Comparison of ENCODE assay signal across 27 cellular contexts in the genomic region with DNA sequence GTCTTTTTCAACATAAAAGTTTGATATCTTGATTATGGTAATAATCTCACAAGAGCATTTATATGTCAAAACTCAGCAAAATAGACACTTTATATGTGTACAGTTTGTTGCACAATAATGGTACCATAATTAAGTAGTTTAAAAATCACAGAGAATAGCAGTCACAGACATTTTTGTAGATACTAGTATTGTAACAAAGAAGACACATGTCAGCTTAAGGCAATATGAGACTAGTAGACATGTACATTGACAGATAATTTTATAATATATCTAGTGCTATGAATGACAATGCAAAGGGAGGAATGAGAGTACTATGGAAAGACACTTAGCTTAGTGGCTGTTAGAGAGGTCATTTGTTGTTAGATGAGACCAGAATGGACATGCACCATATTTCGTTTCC.
"Had no signal": no experiment of that assay in that cellular context is flagged by ENCODE, and none has a peak within 500 bp of the region (broad histone marks: within the 10 kb centered on the region; RNA-seq: fewer than 3 reads in every experiment).

No MANE protein-coding gene starts in this region.

- H3K36me3 ChIP-seq: stomach, suprapubic skin, thoracic aorta, thyroid gland, tibial artery, tibial nerve, transverse colon, upper lobe of left lung, upper lobe of right lung, uterus, vagina had no signal

- H3K9me3 ChIP-seq: suprapubic skin, testis, thoracic aorta, thyroid gland, tibial artery, tibial nerve, transverse colon, upper lobe of left lung, upper lobe of right lung, uterus, vagina had no signal

- H3K4me1 ChIP-seq: stomach, suprapubic skin, testis, thyroid gland, tibial artery, tibial nerve, transverse colon, upper lobe of left lung, upper lobe of right lung, uterus, vagina had no signal

- H3K27ac ChIP-seq: stomach, suprapubic skin, testis, thoracic aorta, thyroid gland, tibial artery, tibial nerve, transverse colon, upper lobe of left lung, upper lobe of right lung, uterus, vagina had no signal

- FAIRE-seq: urothelium cell line had no signal

- ATAC-seq: stimulated activated effector memory CD8-positive, alpha-beta T cell treated with anti-CD3 and anti-CD28 coated beads, Interleukin-12 subunit alpha, Interleukin-12 subunit beta, amount 100 ng/mL, for 72 hours; stimulated activated memory B cell treated with anti-CD40 and anti-IgM and Interleukin-4, amounts not matched to agents 10 μg/mL and 1 μg/mL and 100 μg/mL, for 72 hours; stimulated activated naive B cell treated with anti-CD40 and anti-IgM and Interleukin-4, amounts not matched to agents 10 μg/mL and 1 μg/mL and 100 μg/mL, for 72 hours; stimulated activated naive CD8-positive, alpha-beta T cell treated with anti-CD3 and anti-CD28 coated beads, Interleukin-15, amount 100 ng/mL, for 72 hours; stimulated activated naive CD8-positive, alpha-beta T cell treated with anti-CD3 and anti-CD28 coated beads, Interleukin-15, Interleukin-2, amounts not matched to agents 100 U/mL and 50 U/mL, for 24 hours; upper lobe of right lung had no signal

- DNase-seq: stimulated activated CD4-positive, alpha-beta T cell treated with anti-CD3 and anti-CD28 coated beads, Interleukin-2, amount 100 ng/mL, for 48 hours; stimulated activated CD4-positive, alpha-beta T cell treated with anti-CD3 and anti-CD28 coated beads, Interleukin-4, amount 100 ng/mL, for 1 hour; stimulated activated CD4-positive, alpha-beta T cell treated with anti-CD3 and anti-CD28 coated beads, Interleukin-4, amount 100 ng/mL, for 24 hours; stimulated activated CD4-positive, alpha-beta T cell treated with anti-CD3 and anti-CD28 coated beads, Interleukin-4, amount 100 ng/mL, for 4 hours; stimulated activated CD8-positive, alpha-beta memory T cell treated with anti-CD3 and anti-CD28 coated beads, Interleukin-4, amount 100 ng/mL, for 48 hours; stimulated activated naive B cell treated with anti-CD40 and anti-IgM and Interleukin-4, amounts not matched to agents 10 μg/mL and 1 μg/mL and 100 μg/mL, for 72 hours; stimulated activated naive CD4-positive, alpha-beta T cell; stimulated activated naive CD4-positive, alpha-beta T cell treated with Interleukin-2 at 50 U/mL for 16 hours; stimulated activated naive CD8-positive, alpha-beta T cell treated with anti-CD3 and anti-CD28 coated beads, Interleukin-15, amount 100 ng/mL, for 72 hours; stimulated activated naive CD8-positive, alpha-beta T cell treated with anti-CD3 and anti-CD28 coated beads, Interleukin-15, Interleukin-2, amounts not matched to agents 100 U/mL and 50 U/mL, for 24 hours; stomach; substantia nigra; testis; thyroid gland; tibial artery; transverse colon; trophoblast cell; upper lobe of left lung; upper lobe of right lung; uterus had no signal

- H3K4me3 ChIP-seq: stomach, suprapubic skin, testis, thoracic aorta, thyroid gland, tibial artery, tibial nerve, transverse colon, upper lobe of left lung, upper lobe of right lung, uterus, vagina had no signal

- H3K27me3 ChIP-seq: stomach, suprapubic skin, testis, thyroid gland, tibial artery, tibial nerve, transverse colon, upper lobe of left lung, upper lobe of right lung, uterus, vagina had no signal
